31 cellular contexts compared by ENCODE assay signal in genomic region chr2:192010073-192010472, GRCh38.
A peak's percentile ranks its signal among the peaks of the same experiment; 100 is the strongest.
DNase-seq lines count a peak whose midpoint lies in the region; ATAC-seq and TF ChIP-seq lines count a peak whose summit lies in the region.
"Had no signal": no experiment of that assay in that cellular context is flagged by ENCODE, and none has a peak within 500 bp of the region (broad histone marks: within the 10 kb centered on the region; RNA-seq: fewer than 3 reads in every experiment).

No MANE protein-coding gene starts in this region.

- DNase-seq in NCI-H748 (lab: John Stamatoyannopoulos, UW; ENCODE audit: unreplicated experiment) (peak; percentile 16), NCI-H748 treated with DMSO at 0.1 percent for 48 hours (lab: John Stamatoyannopoulos, UW) (no peak), amniotic stem cell (lab: John Stamatoyannopoulos, UW) (peak; percentile 9), progenitor cell of endocrine pancreas (ENCODE audit: low spot score, unreplicated experiment) (no peak), ovary (no peak)
- DNase-seq in activated CD8-positive, alpha-beta T cell treated with anti-CD3 and anti-CD28 coated beads, Interleukin-2, amount 10 ng/mL, durations not matched to agents 7 days and 5 days, result no peak
- DNase-seq: activated B cell treated with CpG ODN at 0.5 μM for 24 hours; activated CD4-positive, alpha-beta T cell treated with anti-CD3 and anti-CD28 coated beads, Interleukin-2, amount 50 U/mL, for 4 hours; activated CD8-positive, alpha-beta memory T cell treated with anti-CD3 and anti-CD28 coated beads, Interleukin-2, amount 50 U/mL, for 4 hours; activated naive CD4-positive, alpha-beta T cell treated with anti-CD3 and anti-CD28 coated beads, Interleukin-2, amount 10 ng/mL, durations not matched to agents 7 days and 5 days; Calu3; colonic mucosa; DND-41; gastrocnemius medialis; HCEC 1CT; left cardiac atrium; NCI-H1048; NCI-H187; NCI-H2171 treated with DMSO at 0.1 percent for 48 hours; NCI-H524; SIG-M5; sigmoid colon; stimulated activated CD4-positive, alpha-beta T cell treated with anti-CD3 and anti-CD28 coated beads, Interleukin-4, amount 100 ng/mL, for 4 hours; upper lobe of right lung had no signal

- TF ChIP-seq CTCF in progenitor cell of endocrine pancreas (IDR thresholded peaks at IDR 0.05; ENCODE audit: unreplicated experiment) (no peak), ovary (IDR thresholded peaks at IDR 0.05) (no peak)

- H3K36me3 Mint-ChIP-seq in activated CD8-positive, alpha-beta T cell treated with anti-CD3 and anti-CD28 coated beads, Interleukin-2, amount 10 ng/mL, durations not matched to agents 7 days and 5 days (ENCODE audit: low read depth), result no peaks in the 10 kb centered on the region
- no peaks in the 10 kb centered on the region for H3K36me3 Mint-ChIP-seq in progenitor cell of endocrine pancreas (ENCODE audit: insufficient read depth)
- H3K36me3 Mint-ChIP-seq: activated naive CD4-positive, alpha-beta T cell treated with anti-CD3 and anti-CD28 coated beads, Interleukin-2, amount 10 ng/mL, durations not matched to agents 7 days and 5 days; neural progenitor cell; stimulated activated memory B cell treated with anti-CD40 and anti-IgM and Interleukin-4, amounts not matched to agents 10 μg/mL and 1 μg/mL and 100 μg/mL, for 72 hours had no signal

- no peaks in the 10 kb centered on the region for H3K27me3 ChIP-seq in ovary
- H3K27me3 ChIP-seq: colonic mucosa, gastrocnemius medialis, neural progenitor cell, sigmoid colon, upper lobe of right lung had no signal

- H3K27ac Mint-ChIP-seq in activated CD8-positive, alpha-beta T cell treated with anti-CD3 and anti-CD28 coated beads, Interleukin-2, amount 10 ng/mL, durations not matched to agents 7 days and 5 days, result no peak overlapping the region
- H3K27ac Mint-ChIP-seq in progenitor cell of endocrine pancreas, result no peak overlapping the region
- H3K27ac Mint-ChIP-seq: activated B cell treated with CpG ODN at 0.5 μM for 24 hours; activated naive CD4-positive, alpha-beta T cell treated with anti-CD3 and anti-CD28 coated beads, Interleukin-2, amount 10 ng/mL, durations not matched to agents 7 days and 5 days; neural progenitor cell; stimulated activated memory B cell treated with anti-CD40 and anti-IgM and Interleukin-4, amounts not matched to agents 10 μg/mL and 1 μg/mL and 100 μg/mL, for 72 hours had no signal

- H3K27ac ChIP-seq in ovary, result no peak overlapping the region
- H3K27ac ChIP-seq: 22Rv1, colonic mucosa, gastrocnemius medialis, neural progenitor cell, sigmoid colon, upper lobe of right lung had no signal

- no peak overlapping the region for H3K4me3 Mint-ChIP-seq in activated CD8-positive, alpha-beta T cell treated with anti-CD3 and anti-CD28 coated beads, Interleukin-2, amount 10 ng/mL, durations not matched to agents 7 days and 5 days
- H3K4me3 Mint-ChIP-seq in progenitor cell of endocrine pancreas (ENCODE audit: low read depth), result no peak overlapping the region
- H3K4me3 Mint-ChIP-seq: activated B cell treated with CpG ODN at 0.5 μM for 24 hours; activated naive CD4-positive, alpha-beta T cell treated with anti-CD3 and anti-CD28 coated beads, Interleukin-2, amount 10 ng/mL, durations not matched to agents 7 days and 5 days; neural progenitor cell; stimulated activated memory B cell treated with anti-CD40 and anti-IgM and Interleukin-4, amounts not matched to agents 10 μg/mL and 1 μg/mL and 100 μg/mL, for 72 hours had no signal

- H3K27me3 Mint-ChIP-seq in activated CD8-positive, alpha-beta T cell treated with anti-CD3 and anti-CD28 coated beads, Interleukin-2, amount 10 ng/mL, durations not matched to agents 7 days and 5 days (ENCODE audit: low read depth), result peaks cover 10% of the 10 kb centered on the region
- H3K27me3 Mint-ChIP-seq in progenitor cell of endocrine pancreas, result no peaks in the 10 kb centered on the region
- H3K27me3 Mint-ChIP-seq: activated B cell treated with CpG ODN at 0.5 μM for 24 hours; stimulated activated memory B cell treated with anti-CD40 and anti-IgM and Interleukin-4, amounts not matched to agents 10 μg/mL and 1 μg/mL and 100 μg/mL, for 72 hours had no signal

- no peaks in the 10 kb centered on the region for H3K36me3 ChIP-seq in ovary
- H3K36me3 ChIP-seq: colonic mucosa, gastrocnemius medialis, neural progenitor cell, sigmoid colon, upper lobe of right lung had no signal

- POLR2A ChIA-PET in activated CD8-positive, alpha-beta T cell treated with anti-CD3 and anti-CD28 coated beads, Interleukin-2, amount 10 ng/mL, durations not matched to agents 7 days and 5 days (lab: Charles Lee), result no interaction called here

- intact Hi-C loops in ovary (cut with DNase I), result no loop called here

- no peak overlapping the region for H3K4me3 ChIP-seq in ovary
- H3K4me3 ChIP-seq: colonic mucosa, gastrocnemius medialis, neural progenitor cell, sigmoid colon, upper lobe of right lung had no signal

- no peak for TF ChIP-seq POLR2A in ovary (IDR thresholded peaks at IDR 0.05)

- no peaks in the 10 kb centered on the region for H3K9me3 Mint-ChIP-seq in activated CD8-positive, alpha-beta T cell treated with anti-CD3 and anti-CD28 coated beads, Interleukin-2, amount 10 ng/mL, durations not matched to agents 7 days and 5 days (ENCODE audit: insufficient read depth)
- no peaks in the 10 kb centered on the region for H3K9me3 Mint-ChIP-seq in progenitor cell of endocrine pancreas (ENCODE audit: low read depth)
- H3K9me3 Mint-ChIP-seq: activated B cell treated with CpG ODN at 0.5 μM for 24 hours; activated naive CD4-positive, alpha-beta T cell treated with anti-CD3 and anti-CD28 coated beads, Interleukin-2, amount 10 ng/mL, durations not matched to agents 7 days and 5 days; neural progenitor cell; stimulated activated memory B cell treated with anti-CD40 and anti-IgM and Interleukin-4, amounts not matched to agents 10 μg/mL and 1 μg/mL and 100 μg/mL, for 72 hours had no signal

- TF ChIP-seq EP300 in ovary (IDR thresholded peaks at IDR 0.05), result no peak

- no peaks in the 10 kb centered on the region for H3K9me3 ChIP-seq in ovary
- H3K9me3 ChIP-seq: colonic mucosa, gastrocnemius medialis, sigmoid colon had no signal

- H3K4me1 ChIP-seq in ovary (ENCODE audit: insufficient read depth), result no peaks in the 10 kb centered on the region
- H3K4me1 ChIP-seq: colonic mucosa, gastrocnemius medialis, upper lobe of right lung had no signal

- ATAC-seq in HG02623 (IDR thresholded peaks at IDR 0.05; ENCODE audit: unreplicated experiment) (peak; percentile 34), HG02642 (IDR thresholded peaks at IDR 0.05; ENCODE audit: poor library complexity, unreplicated experiment) (no peak)
- ATAC-seq in activated CD8-positive, alpha-beta T cell treated with anti-CD3 and anti-CD28 coated beads, Interleukin-2, amount 10 ng/mL, durations not matched to agents 7 days and 5 days, result no peak
- ATAC-seq: esophagus mucosa; gastrocnemius medialis; left cardiac atrium; Panc1; stimulated activated memory B cell treated with anti-CD40 and anti-IgM and Interleukin-4, amounts not matched to agents 10 μg/mL and 1 μg/mL and 100 μg/mL, for 72 hours; upper lobe of right lung had no signal

- H3K4me1 Mint-ChIP-seq in activated CD8-positive, alpha-beta T cell treated with anti-CD3 and anti-CD28 coated beads, Interleukin-2, amount 10 ng/mL, durations not matched to agents 7 days and 5 days (ENCODE audit: low read depth), result no peaks in the 10 kb centered on the region
- peaks cover 8% of the 10 kb centered on the region for H3K4me1 Mint-ChIP-seq in progenitor cell of endocrine pancreas (ENCODE audit: low read depth)
- H3K4me1 Mint-ChIP-seq: activated B cell treated with CpG ODN at 0.5 μM for 24 hours; activated naive CD4-positive, alpha-beta T cell treated with anti-CD3 and anti-CD28 coated beads, Interleukin-2, amount 10 ng/mL, durations not matched to agents 7 days and 5 days; stimulated activated memory B cell treated with anti-CD40 and anti-IgM and Interleukin-4, amounts not matched to agents 10 μg/mL and 1 μg/mL and 100 μg/mL, for 72 hours had no signal

- 6 to 29% (median 8%) methylated on average over 5 of the region's 5 CpGs for WGBS in ovary, 3 donors

- CTCF ChIA-PET in activated CD8-positive, alpha-beta T cell treated with anti-CD3 and anti-CD28 coated beads, Interleukin-2, amount 10 ng/mL, durations not matched to agents 7 days and 5 days (lab: Charles Lee), result no interaction called here

Comparison
In these comparisons a context has a peak if more than half of its experiments do, and no peak if none do; other contexts are left out.
1. DNase-seq: peak in NCI-H748 (single experiment) and amniotic stem cell (single experiment); none in NCI-H748 treated with DMSO at 0.1 percent for 48 hours (single experiment), activated CD8-positive, alpha-beta T cell treated with anti-CD3 and anti-CD28 coated beads, Interleukin-2, amount 10 ng/mL, durations not matched to agents 7 days and 5 days (single experiment), progenitor cell of endocrine pancreas (single experiment) and ovary (0 of 5).